In the genomic region with DNA sequence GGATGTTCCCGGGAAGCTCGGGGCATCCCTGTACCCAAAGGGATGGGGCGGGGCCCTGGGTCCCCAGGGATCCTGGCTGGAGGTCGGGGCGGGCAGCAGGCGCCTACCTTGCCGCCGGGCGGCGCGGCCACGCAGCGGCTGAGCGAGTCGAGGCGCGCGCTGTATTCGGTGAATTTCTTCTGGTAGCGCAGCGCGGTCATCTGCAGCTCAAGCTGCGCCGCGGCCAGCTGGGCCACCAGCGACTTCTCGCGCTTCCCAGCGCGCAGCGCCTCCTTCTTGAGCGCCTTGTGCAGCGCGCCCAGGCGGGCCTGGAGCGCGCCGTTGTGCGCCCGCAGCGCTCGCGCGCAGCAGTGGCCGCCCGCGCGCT, we compare ENCODE assay signal across 9 cellular contexts. TPM values are rescaled to one million over a fixed set of nuclear protein-coding genes. Genes with fewer than 3 reads are reported as not detected.
DNase-seq lines count a peak whose midpoint lies in the region; FAIRE-seq and TF ChIP-seq lines count a peak whose summit lies in the region.
"Had no signal": no experiment of that assay in that cellular context is flagged by ENCODE, and none has a peak within 500 bp of the region (broad histone marks: within the 10 kb centered on the region; RNA-seq: fewer than 3 reads in every experiment).

No MANE protein-coding gene starts in this region.

- intact Hi-C loops in vagina (cut with DNase I) = loop anchor here (2.0 to 10.0 kb wide), 3 partner anchors 109 to 181 kb away; no protein-coding TSS in a partner anchor

- H4K91ac ChIP-seq in mesenchymal stem cell (ENCODE audit: low read length) = peak overlapping the region; percentile 29

- peaks cover 4% of the 10 kb centered on the region for H3K79me1 ChIP-seq in mesenchymal stem cell (replicated peaks; ENCODE audit: low read length, poor library complexity, severe bottlenecking)

- no peak overlapping the region for H2BK5ac ChIP-seq in mesenchymal stem cell (ENCODE audit: low read depth, low read length, poor library complexity, severe bottlenecking)

- H2BK15ac ChIP-seq in mesenchymal stem cell (ENCODE audit: low read depth, poor library complexity, severe bottlenecking) = peak overlapping the region; percentile 35

- H3K27ac ChIP-seq in mesenchymal stem cell (ENCODE audit: low read length, poor library complexity, severe bottlenecking) (no peak overlapping the region), vagina (peak overlapping the region; percentile 85)

- H3K4me3 ChIP-seq in mesenchymal stem cell (ENCODE audit: insufficient read depth in 1 of 2, low read depth in 1 of 2, low read length in 2 of 2) = peak overlapping the region; percentile 71 to 92
- peak overlapping the region; percentile 61 to 98 for H3K4me3 ChIP-seq in vagina

- H3K4me2 ChIP-seq in mesenchymal stem cell (ENCODE audit: low read length, poor library complexity, severe bottlenecking) = peak overlapping the region; percentile 96

- H2BK120ac ChIP-seq in mesenchymal stem cell (ENCODE audit: low read depth, low read length) = no peak overlapping the region

- no peak overlapping the region for H3K4ac ChIP-seq in mesenchymal stem cell (ENCODE audit: low read depth in 1 of 2, low read length in 2 of 2)

- DNase-seq in NCI-H524 (lab: John Stamatoyannopoulos, UW) (peak; percentile 32 to 70), NCI-H524 treated with DMSO at 0.1 percent for 48 hours (lab: John Stamatoyannopoulos, UW) (no peak), dedifferentiated amniotic fluid mesenchymal stem cell (ENCODE audit: extremely low spot score) (peak; percentile 67), mesenchymal stem cell (peak; percentile 84), vagina (ENCODE audit: extremely low spot score in 2 of 2) (no peak), NAMALWA (ENCODE audit: low spot score) (no peak), GM12892 (ENCODE audit: insufficient read length) (no peak)
- no peak for DNase-seq in NK-92 treated with Interleukin-12 subunit alpha and Interleukin-12 subunit beta, amount 100 ng/mL, for 24 hours (lab: John Stamatoyannopoulos, UW)

- FAIRE-seq in GM12892 (lab: Jason Lieb, UNC) = no peak
- FAIRE-seq: endothelial cell of umbilical vein had no signal

- no peaks in the 10 kb centered on the region for H3K27me3 ChIP-seq in mesenchymal stem cell (ENCODE audit: control insufficient read depth in 1 of 2, insufficient read depth in 1 of 2, low read length in 2 of 2)
- H3K27me3 ChIP-seq in vagina = no peaks in the 10 kb centered on the region

- H2BK12ac ChIP-seq in mesenchymal stem cell (ENCODE audit: low read length in 2 of 2) = peak overlapping the region; percentile 8 to 61

- H3K36me3 ChIP-seq in mesenchymal stem cell (ENCODE audit: control insufficient read depth in 1 of 2, insufficient read depth in 2 of 2, low read depth in 1 of 2, low read length in 2 of 2) (peaks cover 4 to 16% of the 10 kb centered on the region in 2 experiments), vagina (no peaks in the 10 kb centered on the region)

- H3K4me1 ChIP-seq in mesenchymal stem cell (ENCODE audit: control insufficient read depth, insufficient read depth, low read depth, low read length) = peaks cover 19% of the 10 kb centered on the region
- peaks cover 13% of the 10 kb centered on the region for H3K4me1 ChIP-seq in vagina

- TF ChIP-seq POLR2A in vagina (IDR thresholded peaks at IDR 0.05) = no peak
- TF ChIP-seq POLR2A in GM12892 (IDR thresholded peaks at IDR 0.05; ENCODE audit: low read depth, low read length) = no peak

- peak overlapping the region in 1 of 2 experiments; percentile 32 for H3K23ac ChIP-seq in mesenchymal stem cell (ENCODE audit: low read length in 2 of 2)

- H3K14ac ChIP-seq in mesenchymal stem cell (ENCODE audit: low read length in 2 of 2) = peak overlapping the region in 1 of 2 experiments; percentile 53

- H3K18ac ChIP-seq in mesenchymal stem cell (ENCODE audit: low read depth in 1 of 2, low read length in 2 of 2) = peak overlapping the region; percentile 65 to 100

- H2AK5ac ChIP-seq in mesenchymal stem cell (ENCODE audit: low read length, severe bottlenecking) = no peak overlapping the region

- peak overlapping the region; percentile 93 for H3K9ac ChIP-seq in mesenchymal stem cell (ENCODE audit: low read length)

- H4K8ac ChIP-seq in mesenchymal stem cell (ENCODE audit: low read length) = peak overlapping the region; percentile 56

- no peak for TF ChIP-seq CTCF in vagina (IDR thresholded peaks at IDR 0.05)

- H2AFZ ChIP-seq in mesenchymal stem cell (ENCODE audit: low read depth, low read length) = peak overlapping the region; percentile 99

- under 1% methylated on average over 47 of the region's 48 CpGs for WGBS in mesenchymal stem cell

- H3K9me3 ChIP-seq in mesenchymal stem cell (ENCODE audit: control insufficient read depth, low read length) = no peaks in the 10 kb centered on the region
- H3K9me3 ChIP-seq in vagina = no peaks in the 10 kb centered on the region

RNA-seq across cellular contexts. Expression of a gene that starts 0.8 kb away (rescaled TPM):
- polyA plus RNA-seq in mesenchymal stem cell (2013, experiment 1 of 2) = 18.3 TPM
- 17.2 TPM for polyA plus RNA-seq in mesenchymal stem cell (2013, experiment 2 of 2)
- 75.9 TPM for total RNA-seq in vagina
- not detected for polyA plus RNA-seq in GM12892 (2012; ENCODE audit: missing spikeins)
- total RNA-seq: endothelial cell of umbilical vein had no signal
- polyA plus RNA-seq: endothelial cell of umbilical vein had no signal

Comparison
In these comparisons a context has a peak if more than half of its experiments do, and no peak if none do; other contexts are left out.
1. DNase-seq: peak in NCI-H524 (2 of 2), dedifferentiated amniotic fluid mesenchymal stem cell (single experiment) and mesenchymal stem cell (single experiment); none in NCI-H524 treated with DMSO at 0.1 percent for 48 hours (single experiment), vagina (0 of 2), NAMALWA (single experiment), NK-92 treated with Interleukin-12 subunit alpha and Interleukin-12 subunit beta, amount 100 ng/mL, for 24 hours (single experiment) and GM12892 (single experiment).